Comparison of ENCODE assay signal across 17 cellular contexts in the genomic region with DNA sequence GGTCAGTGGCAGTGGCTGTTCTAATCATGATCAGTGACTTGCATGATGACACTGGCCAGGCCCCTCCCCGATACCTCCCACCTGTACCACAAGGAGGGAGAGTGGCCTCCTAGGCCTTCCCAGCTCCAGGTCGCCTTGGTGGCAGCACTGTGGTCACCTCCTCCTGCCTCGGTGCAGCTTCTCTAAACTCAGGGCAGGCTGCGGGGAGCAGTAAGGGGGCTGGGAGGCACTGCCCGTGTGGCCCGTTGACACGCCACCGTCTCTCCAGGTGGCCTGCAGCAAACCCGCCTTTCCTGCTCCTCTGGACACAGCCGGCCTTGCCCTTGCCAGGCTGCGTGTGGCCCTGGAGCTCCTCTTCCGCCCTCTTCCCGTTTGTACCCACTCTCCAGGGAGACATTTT.
A peak's percentile ranks its signal among the peaks of the same experiment; 100 is the strongest.
DNase-seq lines count a peak whose midpoint lies in the region; ATAC-seq, FAIRE-seq and TF ChIP-seq lines count a peak whose summit lies in the region.
"Had no signal": no experiment of that assay in that cellular context is flagged by ENCODE, and none has a peak within 500 bp of the region (broad histone marks: within the 10 kb centered on the region; RNA-seq: fewer than 3 reads in every experiment).

No MANE protein-coding gene starts in this region.

- no peak overlapping the region for H2AFZ ChIP-seq in OCI-LY7 (ENCODE audit: low read length)
- H2AFZ ChIP-seq: GM23248 had no signal

- H4K20me1 ChIP-seq in OCI-LY7 (ENCODE audit: insufficient read depth, low read length): no peaks in the 10 kb centered on the region

- ATAC-seq in naive thymus-derived CD4-positive, alpha-beta T cell: no peak
- ATAC-seq in HG03045 (IDR thresholded peaks at IDR 0.05; ENCODE audit: unreplicated experiment): no peak
- ATAC-seq: activated naive CD4-positive, alpha-beta T cell treated with anti-CD3 and anti-CD28 coated beads, Interleukin-2, amount 50 U/mL, for 72 hours had no signal

- no peaks in the 10 kb centered on the region for H3K9me2 ChIP-seq in OCI-LY7 (ENCODE audit: insufficient read depth, low read length)

- H3K9ac ChIP-seq in HUES6 (ENCODE audit: low read length): peak overlapping the region; percentile 83
- H3K9ac ChIP-seq: GM23248 had no signal

- H3K4me2 ChIP-seq in OCI-LY7 (ENCODE audit: low read length): no peak overlapping the region

- BruUV-seq in OCI-LY7 (replicated peaks; lab: Mats Ljungman, UMichigan): no TSS peak

- H3K79me2 ChIP-seq in OCI-LY7 (ENCODE audit: insufficient read depth, low read depth, low read length): no peaks in the 10 kb centered on the region

- no peaks in the 10 kb centered on the region for H3K36me3 ChIP-seq in BE2C
- no peaks in the 10 kb centered on the region for H3K36me3 ChIP-seq in HUES6 (ENCODE audit: control insufficient read depth, insufficient read depth, low read length)
- H3K36me3 ChIP-seq in naive thymus-derived CD4-positive, alpha-beta T cell (ENCODE audit: control insufficient read depth in 2 of 3, insufficient read depth in 3 of 3, low read length in 3 of 3): no peaks in the 10 kb centered on the region
- H3K36me3 ChIP-seq in OCI-LY7 (ENCODE audit: insufficient read depth, low read length): no peaks in the 10 kb centered on the region

- H3K4me3 Mint-ChIP-seq in glutamatergic neuron (ENCODE audit: unreplicated experiment): no peak overlapping the region
- peak overlapping the region in 1 of 10 donors; percentile 45 for H3K4me3 Mint-ChIP-seq in naive thymus-derived CD4-positive, alpha-beta T cell

- peaks cover 1% of the 10 kb centered on the region for H3K9me3 Mint-ChIP-seq in glutamatergic neuron (ENCODE audit: unreplicated experiment)
- H3K9me3 Mint-ChIP-seq in naive thymus-derived CD4-positive, alpha-beta T cell: peaks cover 0 to 3% (median 0%) of the 10 kb centered on the region in 11 donors
- H3K9me3 Mint-ChIP-seq: activated naive CD4-positive, alpha-beta T cell treated with anti-CD3 and anti-CD28 coated beads, Interleukin-2, amount 50 U/mL, for 72 hours; IgD-negative memory B cell had no signal

- H3K36me3 Mint-ChIP-seq in glutamatergic neuron (ENCODE audit: unreplicated experiment): no peaks in the 10 kb centered on the region
- H3K36me3 Mint-ChIP-seq in naive thymus-derived CD4-positive, alpha-beta T cell: peaks cover 0 to 3% (median 0%) of the 10 kb centered on the region in 5 donors
- H3K36me3 Mint-ChIP-seq: activated naive CD4-positive, alpha-beta T cell treated with anti-CD3 and anti-CD28 coated beads, Interleukin-2, amount 50 U/mL, for 72 hours; IgD-negative memory B cell had no signal

- intact Hi-C loops in naive thymus-derived CD4-positive, alpha-beta T cell (cut with micrococcal nuclease): loop anchor here in 1 of 2 donors (5.0 kb wide), 1 partner anchor 415 kb away; a partner anchor contains a TSS
- intact Hi-C loops in OCI-LY7 (cut with micrococcal nuclease; ENCODE audit: unreplicated experiment): no loop called here

- POLR2A ChIA-PET in naive thymus-derived CD4-positive, alpha-beta T cell (lab: Charles Lee): no interaction called here
- POLR2A ChIA-PET in OCI-LY7 (lab: Charles Lee): no interaction called here

- peak; percentile 2 for DNase-seq in BE2C
- no peak for DNase-seq in glutamatergic neuron
- DNase-seq in naive thymus-derived CD4-positive, alpha-beta T cell: peak in 1 of 9 donors; percentile 3
- no peak for DNase-seq in AG20443 (ENCODE audit: low spot score)
- DNase-seq in urothelium cell line (ENCODE audit: low spot score): no peak
- DNase-seq in OCI-LY7 (ENCODE audit: low spot score): no peak
- DNase-seq: foreskin keratinocyte, GM23248, NCI-H1048, NCI-H2107, RPMI8226, substantia nigra had no signal

- H3K4me1 Mint-ChIP-seq in glutamatergic neuron (ENCODE audit: low read depth, unreplicated experiment): peaks cover 12% of the 10 kb centered on the region
- H3K4me1 Mint-ChIP-seq in naive thymus-derived CD4-positive, alpha-beta T cell: peaks cover 3 to 13% (median 10%) of the 10 kb centered on the region in 7 donors

- CTCF ChIA-PET in naive thymus-derived CD4-positive, alpha-beta T cell (lab: Charles Lee): no interaction called here
- CTCF ChIA-PET in OCI-LY7 (lab: Charles Lee; ENCODE audit: unreplicated experiment): no interaction called here

- H3K4me3 ChIP-seq in BE2C (ENCODE audit: low read depth, low read length) (no peak overlapping the region), HUES6 (ENCODE audit: low read depth, low read length) (peak overlapping the region; percentile 72), OCI-LY7 (ENCODE audit: low read depth, low read length, poor library complexity, severe bottlenecking) (no peak overlapping the region)
- H3K4me3 ChIP-seq in naive thymus-derived CD4-positive, alpha-beta T cell (ENCODE audit: low read length): no peak overlapping the region
- H3K4me3 ChIP-seq: GM23248 had no signal

- peaks cover 16% of the 10 kb centered on the region for H3K27me3 Mint-ChIP-seq in glutamatergic neuron (ENCODE audit: unreplicated experiment)
- peaks cover 0 to 6% (median 0%) of the 10 kb centered on the region in 5 donors for H3K27me3 Mint-ChIP-seq in naive thymus-derived CD4-positive, alpha-beta T cell
- H3K27me3 Mint-ChIP-seq: IgD-negative memory B cell had no signal

- TF ChIP-seq CTCF in BE2C (IDR thresholded peaks at IDR 0.05; ENCODE audit: low read depth, low read length) (no peak), glutamatergic neuron (IDR thresholded peaks at IDR 0.05; ENCODE audit: partially characterized antibody, unreplicated experiment) (no peak), OCI-LY7 (conservative IDR thresholded peaks at IDR 0.05; ENCODE audit: low read length) (no peak)

- H3K9me3 ChIP-seq in BE2C (no peaks in the 10 kb centered on the region), HUES6 (ENCODE audit: control insufficient read depth, insufficient read depth, low read depth, low read length) (no peaks in the 10 kb centered on the region), OCI-LY7 (ENCODE audit: low read length) (no peaks in the 10 kb centered on the region)
- no peaks in the 10 kb centered on the region for H3K9me3 ChIP-seq in naive thymus-derived CD4-positive, alpha-beta T cell (ENCODE audit: control insufficient read depth in 2 of 3, low read length in 3 of 3)

- H3K27ac ChIP-seq in HUES6 (ENCODE audit: low read depth, low read length) (peak overlapping the region; percentile 55; the same call in 1 of the 2 replicates), OCI-LY7 (ENCODE audit: low read depth, low read length, poor library complexity, severe bottlenecking) (no peak overlapping the region)
- H3K27ac ChIP-seq in naive thymus-derived CD4-positive, alpha-beta T cell (ENCODE audit: low read depth, low read length): no peak overlapping the region
- H3K27ac ChIP-seq: GM23248 had no signal

- FAIRE-seq in urothelium cell line (lab: Jason Lieb, UNC): no peak
- FAIRE-seq: islet of Langerhans had no signal

- H3K4me1 ChIP-seq in BE2C: peaks cover 4% of the 10 kb centered on the region; the same call in 1 of the 2 replicates
- peaks cover 22% of the 10 kb centered on the region for H3K4me1 ChIP-seq in HUES6 (ENCODE audit: control insufficient read depth, insufficient read depth, low read length)
- no peaks in the 10 kb centered on the region for H3K4me1 ChIP-seq in naive thymus-derived CD4-positive, alpha-beta T cell (ENCODE audit: control insufficient read depth in 2 of 2, insufficient read depth in 2 of 2, low read length in 2 of 2)
- H3K4me1 ChIP-seq in OCI-LY7 (ENCODE audit: insufficient read depth, low read length, poor library complexity, severe bottlenecking): no peaks in the 10 kb centered on the region
- H3K4me1 ChIP-seq: foreskin keratinocyte had no signal

- H3K27ac Mint-ChIP-seq in glutamatergic neuron (ENCODE audit: unreplicated experiment): peak overlapping the region; percentile 82
- peak overlapping the region in 6 of 9 donors; percentile 9 to 87 (median 78) for H3K27ac Mint-ChIP-seq in naive thymus-derived CD4-positive, alpha-beta T cell

- H3K27me3 ChIP-seq in BE2C (no peaks in the 10 kb centered on the region), HUES6 (ENCODE audit: control insufficient read depth, insufficient read depth, low read length) (no peaks in the 10 kb centered on the region)
- no peaks in the 10 kb centered on the region for H3K27me3 ChIP-seq in naive thymus-derived CD4-positive, alpha-beta T cell (ENCODE audit: control insufficient read depth in 2 of 2, insufficient read depth in 2 of 2, low read length in 2 of 2)
- H3K27me3 ChIP-seq: foreskin keratinocyte had no signal
